In the genomic region with DNA sequence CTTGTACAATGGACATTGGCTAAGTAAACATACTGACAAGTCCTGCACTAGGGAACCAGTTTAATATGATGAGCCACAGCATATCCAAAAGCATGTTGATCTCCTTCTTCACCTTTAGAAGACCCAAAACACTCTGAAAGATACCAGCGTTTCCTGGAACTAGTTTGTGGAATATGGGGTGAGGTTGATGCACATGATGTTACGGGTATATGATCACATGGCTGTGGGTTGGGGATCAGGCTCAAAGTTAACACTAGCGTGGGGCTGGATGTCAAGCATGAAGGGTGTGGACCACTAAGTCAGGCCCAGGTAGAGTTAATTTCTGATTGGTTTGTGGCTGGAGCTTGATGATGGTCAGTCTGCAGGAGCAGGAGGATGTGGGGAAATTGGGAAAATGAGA, we compare ENCODE assay signal across 1 cellular context.
TF ChIP-seq lines count a peak whose summit lies in the region.

No MANE protein-coding gene starts in this region.

TF ChIP-seq in HEK293, 187 proteins besides CTCF, POLR2A, EP300 and RAD21 (continued from another document):
- no peak for TF ChIP-seq AEBP2 (tag by site-specific recombination; IDR thresholded peaks at IDR 0.05; ENCODE audit: borderline replicate concordance)
- no peak for TF ChIP-seq ZSCAN23 (tag by site-specific recombination; IDR thresholded peaks at IDR 0.05)
